9 cellular contexts compared by ENCODE assay signal in the genomic region with DNA sequence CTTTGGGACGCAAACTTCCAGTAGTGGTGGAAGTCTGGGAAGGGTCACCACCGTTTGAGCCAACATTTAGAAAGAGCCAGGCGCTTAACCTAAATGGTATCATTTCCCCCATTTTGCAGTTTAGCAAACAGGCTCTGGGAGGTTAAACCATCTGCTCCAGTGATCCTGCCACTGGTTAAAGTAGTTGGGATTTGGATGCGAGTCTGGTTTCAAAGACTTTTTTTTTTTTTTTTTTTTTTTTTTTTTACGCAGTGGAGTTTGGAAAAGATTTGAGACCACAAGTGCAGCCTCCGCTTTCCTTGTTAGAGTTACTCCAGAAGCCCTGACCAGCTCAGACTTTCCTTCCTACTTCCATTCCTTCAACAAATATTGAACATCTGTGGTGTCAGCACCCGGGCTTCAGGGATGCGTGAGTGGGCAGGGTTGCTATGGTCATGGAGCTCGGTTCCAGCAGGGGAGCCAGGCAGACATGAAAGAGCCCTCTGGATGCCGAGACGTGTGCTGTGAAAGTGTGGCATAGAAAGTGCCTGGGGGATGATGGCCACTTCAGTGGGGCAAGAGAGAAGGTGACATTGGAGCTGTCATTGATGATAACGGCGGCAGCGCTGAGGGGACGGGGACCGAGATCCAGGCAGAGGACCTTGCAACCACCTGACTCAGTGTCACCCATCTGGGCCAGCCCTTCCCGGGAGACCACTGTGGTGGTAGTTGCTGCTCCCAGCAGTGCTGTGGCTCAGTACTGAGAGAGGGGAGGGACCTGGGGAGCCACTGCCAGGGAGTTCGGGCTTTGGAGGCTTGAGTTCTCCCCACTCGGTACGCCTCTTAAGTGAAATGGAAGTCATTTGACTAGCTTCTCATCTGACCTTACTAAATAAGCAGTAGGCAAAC. TPM values are rescaled to one million over a fixed set of nuclear protein-coding genes. Genes with fewer than 3 reads are reported as not detected.
DNase-seq lines count a peak whose midpoint lies in the region; ATAC-seq and TF ChIP-seq lines count a peak whose summit lies in the region.
"Had no signal": no experiment of that assay in that cellular context is flagged by ENCODE, and none has a peak within 500 bp of the region (broad histone marks: within the 10 kb centered on the region; RNA-seq: fewer than 3 reads in every experiment).

No MANE protein-coding gene starts in this region.

- no peak for TF ChIP-seq POLR2A in gastrocnemius medialis (IDR thresholded peaks at IDR 0.05)

- H3K4me3 ChIP-seq in adipocyte (ENCODE audit: low read length) (peak overlapping the region; percentile 92), iPS-11a (ENCODE audit: low read depth, low read length) (peak overlapping the region; percentile 98), gastrocnemius medialis (peak overlapping the region; percentile 94 to 99 (median 96))

- in situ Hi-C loops in gastrocnemius medialis (cut with MboI; ENCODE audit: low sequenced_read_pairs in 4 of 4), result loop anchor here in 2 of 4 donors (25.0 kb wide), 2 partner anchors 304 to 904 kb away; a partner anchor contains a TSS

- H3K36me3 ChIP-seq in adipocyte (ENCODE audit: control insufficient read depth, insufficient read depth, low read length, severe bottlenecking), result no peaks in the 10 kb centered on the region
- H3K36me3 ChIP-seq in gastrocnemius medialis, result no peaks in the 10 kb centered on the region

- no peak for ATAC-seq in gastrocnemius medialis
- no peak for ATAC-seq in GM21825 (IDR thresholded peaks at IDR 0.05; ENCODE audit: unreplicated experiment)
- ATAC-seq in HG03521 (IDR thresholded peaks at IDR 0.05; ENCODE audit: unreplicated experiment), result no peak

- no peaks in the 10 kb centered on the region for H3K9me3 ChIP-seq in adipocyte (ENCODE audit: control insufficient read depth, low read length)
- no peaks in the 10 kb centered on the region for H3K9me3 ChIP-seq in gastrocnemius medialis

- H3K4me1 ChIP-seq in adipocyte (ENCODE audit: control insufficient read depth, insufficient read depth, low read length) (peaks cover 37% of the 10 kb centered on the region), gastrocnemius medialis (peaks cover 20 to 25% of the 10 kb centered on the region in 2 donors)

- no peak for TF ChIP-seq CTCF in gastrocnemius medialis (IDR thresholded peaks at IDR 0.05 in 4 of 5, conservative IDR thresholded peaks at IDR 0.05 in 1 of 5)

- DNase-seq in SHP77 (lab: John Stamatoyannopoulos, UW) (peak; percentile 51 to 55), SHP77 treated with DMSO at 0.1 percent for 48 hours (lab: John Stamatoyannopoulos, UW) (no peak), NCI-H1105 (lab: John Stamatoyannopoulos, UW) (peak; percentile 48), adipocyte (ENCODE audit: low read depth) (peak; percentile 78), gastrocnemius medialis (no peak)

- intact Hi-C loops in gastrocnemius medialis (cut with DNase I; ENCODE audit: low total_unique reads), result loop anchor here (1.0 kb wide), 1 partner anchor 320 kb away; a partner anchor contains a TSS

- H3K27me3 ChIP-seq in adipocyte (replicated peaks; ENCODE audit: control insufficient read depth, insufficient read depth, low read length) (peaks cover 5% of the 10 kb centered on the region), gastrocnemius medialis (no peaks in the 10 kb centered on the region)

- peak overlapping the region; percentile 94 for H3K9ac ChIP-seq in adipocyte (ENCODE audit: low read length)

- H3K27ac ChIP-seq in gastrocnemius medialis, result peak overlapping the region; percentile 97 to 100 (median 99)

RNA-seq across cellular contexts. Expression of a gene that starts 1.1 kb away (rescaled TPM):
- total RNA-seq in gastrocnemius medialis, result not detected
- total RNA-seq: dermis microvascular lymphatic vessel endothelial cell had no signal

RNA-seq across cellular contexts. Expression of a gene that starts 15.7 kb away (rescaled TPM):
- 1 to 10 TPM in 1 of 4 donors, under 1 TPM in 3; 0.13 to 2.1 (median 0.25) TPM for total RNA-seq in gastrocnemius medialis

Comparison
In these comparisons a context has a peak if more than half of its experiments do, and no peak if none do; other contexts are left out.
1. DNase-seq: peak in SHP77 (2 of 2), NCI-H1105 (single experiment) and adipocyte (single experiment); none in SHP77 treated with DMSO at 0.1 percent for 48 hours (single experiment) and gastrocnemius medialis (0 of 2).
2. Peak in every context shown above with its lines, with median percentiles within 50 percentile points of each other: H3K4me3 ChIP-seq.